Comparison of ENCODE assay signal across 25 cellular contexts in the genomic region with DNA sequence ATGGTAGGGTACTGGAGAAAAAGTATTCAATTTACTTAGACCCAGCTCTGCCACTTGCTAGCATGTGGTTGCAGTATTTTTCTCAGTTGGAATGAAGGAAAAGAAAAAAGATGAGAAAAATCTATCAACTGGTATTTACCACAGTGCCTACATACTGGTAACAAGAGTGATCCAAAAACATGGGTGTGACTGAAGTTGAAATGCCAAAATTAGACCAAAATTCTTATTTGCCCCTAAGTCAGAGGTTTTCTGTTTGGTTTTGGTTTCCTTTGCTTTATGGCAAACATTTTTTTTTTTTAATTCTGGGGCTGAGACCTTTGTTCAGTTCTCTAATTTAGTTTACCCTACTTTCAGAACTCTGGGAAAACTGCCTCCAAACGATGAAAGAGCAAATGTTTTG. TPM values are rescaled to one million over a fixed set of nuclear protein-coding genes. Genes with fewer than 3 reads are reported as not detected.
DNase-seq lines count a peak whose midpoint lies in the region; ATAC-seq, FAIRE-seq and TF ChIP-seq lines count a peak whose summit lies in the region.
"Had no signal": no experiment of that assay in that cellular context is flagged by ENCODE, and none has a peak within 500 bp of the region (broad histone marks: within the 10 kb centered on the region; RNA-seq: fewer than 3 reads in every experiment).

No MANE protein-coding gene starts in this region.

- peak overlapping the region; percentile 39; the same call in 1 of the 2 replicates for H3K9ac ChIP-seq in GM12878 (ENCODE audit: control insufficient read depth, insufficient read depth, low read length)

- peaks cover 87% of the 10 kb centered on the region for H3K79me2 ChIP-seq in GM12878 (ENCODE audit: control insufficient read depth, insufficient read depth, low read length)

- TF ChIP-seq POLR2A in GM12892 (IDR thresholded peaks at IDR 0.05; ENCODE audit: low read depth, low read length), result no peak
- TF ChIP-seq POLR2A in GM12878 (IDR thresholded peaks at IDR 0.05; ENCODE audit: low read depth, low read length), result no peak

- peak overlapping the region; percentile 92 for H3K4me2 ChIP-seq in GM12878 (ENCODE audit: control insufficient read depth, insufficient read depth)

- 5% methylated on average over 1 of the region's 1 CpG for WGBS in GM12878 (ENCODE audit: insufficient coverage, insufficient replicate concordance, low lambda C conversion rate, missing lambda C conversion rate)

- peak; percentile 39 for ATAC-seq in activated CD4-positive, alpha-beta T cell treated with anti-CD3 and anti-CD28 coated beads for 36 hours
- ATAC-seq in HG02798 (IDR thresholded peaks at IDR 0.05; ENCODE audit: poor library complexity, unreplicated experiment) (peak; percentile 49), GM12878 (peak; percentile 42)
- ATAC-seq in naive thymus-derived CD4-positive, alpha-beta T cell, result no peak
- ATAC-seq: foreskin keratinocyte, left colon had no signal

- no peak for TF ChIP-seq RAD21 in GM12878 (IDR thresholded peaks at IDR 0.05; ENCODE audit: insufficient read depth, low read depth, low read length)

- DNase-seq in activated CD4-positive, alpha-beta T cell treated with anti-CD3 and anti-CD28 coated beads for 36 hours, result no peak
- no peak for DNase-seq in activated CD4-positive, alpha-beta T cell treated with anti-CD3 and anti-CD28 coated beads, Interleukin-2, amount 50 U/mL, for 4 hours
- no peak for DNase-seq in GM12892 (ENCODE audit: insufficient read length)
- peak; percentile 57 for DNase-seq in GM12878 (ENCODE audit: low read depth, low spot score)
- DNase-seq in GF-D8 (lab: John Stamatoyannopoulos, UW), result no peak
- DNase-seq in naive thymus-derived CD4-positive, alpha-beta T cell, result no peak
- no peak for DNase-seq in stimulated activated naive CD4-positive, alpha-beta T cell treated with Interleukin-2 at 50 U/mL for 16 hours (lab: John Stamatoyannopoulos, UW)
- DNase-seq: activated naive CD4-positive, alpha-beta T cell treated with Interleukin-2 at 50 U/mL for 16 hours; AML-193; amygdala; DMS79 treated with DMSO at 0.1 percent for 48 hours; effector CD8-positive, alpha-beta T cell; foreskin keratinocyte; HCEC 1CT; left colon; NCI-H1105; NCI-H2029; NCI-H2227 treated with DMSO at 0.1 percent for 48 hours; stimulated activated CD4-positive, alpha-beta T cell treated with anti-CD3 and anti-CD28 coated beads, Interleukin-15, amount 100 ng/mL, for 24 hours had no signal

- H2AFZ ChIP-seq in GM12878 (ENCODE audit: control insufficient read depth, low read depth, low read length), result peak overlapping the region; percentile 44

- no TSS peak for BruUV-seq in GM12878 (replicated peaks; lab: Mats Ljungman, UMichigan)

- peaks cover 39% of the 10 kb centered on the region for H3K4me1 ChIP-seq in GM12878 (ENCODE audit: control insufficient read depth, insufficient read depth, low read length)
- no peaks in the 10 kb centered on the region for H3K4me1 ChIP-seq in naive thymus-derived CD4-positive, alpha-beta T cell (ENCODE audit: control insufficient read depth in 2 of 2, insufficient read depth in 2 of 2, low read length in 2 of 2)
- H3K4me1 ChIP-seq: prostate gland had no signal

- RAD21 ChIA-PET in GM12878 (lab: Charles Lee; ENCODE audit: unreplicated experiment), result interaction anchor here (0.7 to 3.4 kb wide), 4 partner anchors 9 to 490 kb away, joined by 3 to 17 read pairs (median 6); no protein-coding TSS in a partner anchor

- no peaks in the 10 kb centered on the region; the same call in 1 of the 3 replicates for H3K9me3 ChIP-seq in GM12878 (replicated peaks; ENCODE audit: control insufficient read depth, insufficient read depth, low read length)
- H3K9me3 ChIP-seq in naive thymus-derived CD4-positive, alpha-beta T cell (ENCODE audit: control insufficient read depth in 2 of 3, low read length in 3 of 3), result no peaks in the 10 kb centered on the region
- H3K9me3 ChIP-seq: breast epithelium, prostate gland had no signal

- H3K36me3 Mint-ChIP-seq in activated CD4-positive, alpha-beta T cell treated with anti-CD3 and anti-CD28 coated beads for 36 hours (ENCODE audit: low read depth), result no peaks in the 10 kb centered on the region
- H3K36me3 Mint-ChIP-seq in naive thymus-derived CD4-positive, alpha-beta T cell, result peaks cover 0 to 5% (median 0%) of the 10 kb centered on the region in 5 donors

- TF ChIP-seq CTCF in GM12878 (IDR thresholded peaks at IDR 0.05 in 2 of 3, conservative IDR thresholded peaks at IDR 0.05 in 1 of 3; ENCODE audit: control insufficient read depth in 2 of 3, extremely low read depth in 1 of 3, insufficient read depth in 1 of 3, low read depth in 3 of 3, low read length in 3 of 3), result no peak

- H3K27me3 ChIP-seq in GM12878 (replicated peaks in 1 of 2; ENCODE audit: control insufficient read depth in 2 of 2, insufficient read depth in 2 of 2, low read length in 1 of 2), result no peaks in the 10 kb centered on the region
- H3K27me3 ChIP-seq in naive thymus-derived CD4-positive, alpha-beta T cell (ENCODE audit: control insufficient read depth in 2 of 2, insufficient read depth in 2 of 2, low read length in 2 of 2), result no peaks in the 10 kb centered on the region
- H3K27me3 ChIP-seq: breast epithelium, foreskin keratinocyte had no signal

- H3K9me3 Mint-ChIP-seq in activated CD4-positive, alpha-beta T cell treated with anti-CD3 and anti-CD28 coated beads for 36 hours (ENCODE audit: low read depth), result no peaks in the 10 kb centered on the region
- H3K9me3 Mint-ChIP-seq in naive thymus-derived CD4-positive, alpha-beta T cell, result no peaks in the 10 kb centered on the region
- H3K9me3 Mint-ChIP-seq: memory B cell had no signal

- no peaks in the 10 kb centered on the region for H3K36me3 ChIP-seq in GM12878 (ENCODE audit: control insufficient read depth in 2 of 2, insufficient read depth in 2 of 2, low read length in 1 of 2)
- H3K36me3 ChIP-seq in naive thymus-derived CD4-positive, alpha-beta T cell (ENCODE audit: control insufficient read depth in 2 of 3, insufficient read depth in 3 of 3, low read length in 3 of 3), result no peaks in the 10 kb centered on the region
- H3K36me3 ChIP-seq: breast epithelium, prostate gland had no signal

- no peaks in the 10 kb centered on the region for H3K27me3 Mint-ChIP-seq in activated CD4-positive, alpha-beta T cell treated with anti-CD3 and anti-CD28 coated beads for 36 hours
- H3K27me3 Mint-ChIP-seq in naive thymus-derived CD4-positive, alpha-beta T cell, result no peaks in the 10 kb centered on the region
- H3K27me3 Mint-ChIP-seq: memory B cell had no signal

- in situ Hi-C loops in GM12878 (cut with MboI), result no loop called here

- POLR2A ChIA-PET in activated CD4-positive, alpha-beta T cell treated with anti-CD3 and anti-CD28 coated beads for 36 hours (lab: Charles Lee), result no interaction called here
- POLR2A ChIA-PET in GM12878 (lab: Charles Lee), result interaction anchor here (1.5 to 3.7 kb wide), 3 partner anchors 8 to 11 kb away, joined by 11 to 19 read pairs (median 15); partner anchors contain the start of gene HYCC1
- POLR2A ChIA-PET in naive thymus-derived CD4-positive, alpha-beta T cell (lab: Charles Lee), result interaction anchor here (1.6 kb wide), 1 partner anchor 9 kb away, joined by 5 read pairs; no protein-coding TSS in a partner anchor

- H3K4me1 Mint-ChIP-seq in activated CD4-positive, alpha-beta T cell treated with anti-CD3 and anti-CD28 coated beads for 36 hours, result peaks cover 21% of the 10 kb centered on the region
- H3K4me1 Mint-ChIP-seq in naive thymus-derived CD4-positive, alpha-beta T cell, result peaks cover 12 to 50% (median 21%) of the 10 kb centered on the region in 7 donors

- peak overlapping the region; percentile 83 for H3K27ac ChIP-seq in GM12878 (ENCODE audit: control insufficient read depth, insufficient read depth)
- no peak overlapping the region for H3K27ac ChIP-seq in naive thymus-derived CD4-positive, alpha-beta T cell (ENCODE audit: low read depth, low read length)
- H3K27ac ChIP-seq: breast epithelium, foreskin keratinocyte, prostate gland, RWPE1 had no signal

- no peak overlapping the region for H3K27ac Mint-ChIP-seq in activated CD4-positive, alpha-beta T cell treated with anti-CD3 and anti-CD28 coated beads for 36 hours
- H3K27ac Mint-ChIP-seq in naive thymus-derived CD4-positive, alpha-beta T cell, result peak overlapping the region in 1 of 9 donors; percentile 4
- H3K27ac Mint-ChIP-seq: memory B cell had no signal

- FAIRE-seq in GM12892 (lab: Jason Lieb, UNC), result peak; percentile 36
- FAIRE-seq in GM12878 (lab: Jason Lieb, UNC), result no peak
- FAIRE-seq: colon had no signal

- H3K4me3 Mint-ChIP-seq in activated CD4-positive, alpha-beta T cell treated with anti-CD3 and anti-CD28 coated beads for 36 hours, result no peak overlapping the region
- peak overlapping the region in 2 of 10 donors; percentile 15 to 41 for H3K4me3 Mint-ChIP-seq in naive thymus-derived CD4-positive, alpha-beta T cell
- H3K4me3 Mint-ChIP-seq: memory B cell had no signal

- peak overlapping the region; percentile 40; the same call in 1 of the 2 replicates for H3K4me3 ChIP-seq in GM12878
- H3K4me3 ChIP-seq in naive thymus-derived CD4-positive, alpha-beta T cell (ENCODE audit: low read length), result no peak overlapping the region
- H3K4me3 ChIP-seq: breast epithelium, prostate gland had no signal

- CTCF ChIA-PET in activated CD4-positive, alpha-beta T cell treated with anti-CD3 and anti-CD28 coated beads for 36 hours (lab: Charles Lee), result interaction anchor here (0.7 kb wide), 1 partner anchor 14 kb away, joined by 3 read pairs; no protein-coding TSS in a partner anchor
- CTCF ChIA-PET in GM12878 (lab: Yijun Ruan, JAX), result interaction anchor here (0.7 to 1.2 kb wide), 2 partner anchors 9 to 54 kb away, joined by 3 read pairs; no protein-coding TSS in a partner anchor
- CTCF ChIA-PET in naive thymus-derived CD4-positive, alpha-beta T cell (lab: Charles Lee), result no interaction called here

- TF ChIP-seq EP300 in GM12878 (IDR thresholded peaks at IDR 0.05; ENCODE audit: borderline replicate concordance in 1 of 2, control insufficient read depth in 1 of 2, low read depth in 2 of 2, low read length in 2 of 2), result no peak

- intact Hi-C loops in activated CD4-positive, alpha-beta T cell treated with anti-CD3 and anti-CD28 coated beads for 36 hours (cut with DNase I, micrococcal nuclease), result no loop called here
- intact Hi-C loops in GM12878 (cut with micrococcal nuclease; ENCODE audit: unreplicated experiment), result no loop called here
- intact Hi-C loops in naive thymus-derived CD4-positive, alpha-beta T cell (cut with micrococcal nuclease), result loop anchor here in 1 of 2 donors (1.0 kb wide), 1 partner anchor 12 kb away; no protein-coding TSS in a partner anchor

- SMC1A ChIA-PET in GM12878 (lab: Charles Lee; ENCODE audit: uncharacterized antibody, unreplicated experiment), result interaction anchor here (1.1 to 2.2 kb wide), 8 partner anchors 9 to 132 kb away, joined by 5 to 23 read pairs (median 6); no protein-coding TSS in a partner anchor

- H4K20me1 ChIP-seq in GM12878 (ENCODE audit: control insufficient read depth, insufficient read depth), result no peaks in the 10 kb centered on the region

RNA-seq across cellular contexts. Expression of gene HYCC1, which starts 12.3 kb away (rescaled TPM):
- total RNA-seq in activated CD4-positive, alpha-beta T cell treated with anti-CD3 and anti-CD28 coated beads for 36 hours, result 10 to 100 TPM; 19.2 to 23.9 TPM
- polyA plus RNA-seq in GM12892 (2012; ENCODE audit: missing spikeins), result 19.7 TPM
- total RNA-seq in GM12878 (2013; cell fraction: nucleolus; rRNA removed), result 70.6 and 80.3 TPM in 2 replicates
- total RNA-seq in GM12878 (2014; rRNA removed) (24.2 and 25.1 TPM in 2 replicates), GM12878 (2014; rRNA removed; fragmentation: Illumina TruSeq; extraction: Trizol) (25.6 and 28.6 TPM in 2 replicates), GM12878 (2021) (45.7 and 47.3 TPM in 2 replicates)
- polyA plus RNA-seq in GM12878 (2011; ENCODE audit: low read depth), result 6.7 TPM
- polyA plus RNA-seq in GM12878 (2011; rRNA removed) (37.7 and 63.4 TPM in 2 replicates), GM12878 (2014; fragmentation: Illumina TruSeq; extraction: Trizol) (34.0 and 40.5 TPM in 2 replicates), GM12878 (2014; fragmentation: Nextera tagmentation; extraction: Ambion mirVana) (1 to 10 TPM; 8.5 to 9.9 TPM), GM12878 (2014; rRNA removed) (22.1 and 24.8 TPM in 2 replicates), GM12878 (2016; fragmentation: Nextera tagmentation; extraction: Ambion mirVana) (10 to 100 TPM; 55.9 to 62.9 TPM)
- 18.6 and 25.1 TPM in 2 replicates for polyA plus RNA-seq in GM12878 (2011; cell fraction: cytosol; rRNA removed)
- 29.6 and 33.1 TPM in 2 replicates for polyA plus RNA-seq in GM12878 (2011; cell fraction: nucleus; rRNA removed)
- 15.8 and 17.4 TPM in 2 replicates for polyA plus RNA-seq in GM12878 (2012)
- 31.7 and 46.2 TPM in 2 replicates for polyA minus RNA-seq in GM12878 (2011; rRNA and poly(A)+ RNA removed)
- 16.4 and 21.9 TPM in 2 replicates for polyA minus RNA-seq in GM12878 (2011; cell fraction: cytosol; rRNA and poly(A)+ RNA removed)
- 32.6 and 46.3 TPM in 2 replicates for polyA minus RNA-seq in GM12878 (2011; cell fraction: nucleus; rRNA and poly(A)+ RNA removed)
- 10 to 100 TPM; 14.2 to 67.0 (median 18.3) TPM for total RNA-seq in naive thymus-derived CD4-positive, alpha-beta T cell
- polyA plus RNA-seq in naive thymus-derived CD4-positive, alpha-beta T cell, result 10 to 100 TPM in 1 of 2 donors, 1 to 10 TPM in 1; 9.0 to 14.9 TPM
